In the genomic region with DNA sequence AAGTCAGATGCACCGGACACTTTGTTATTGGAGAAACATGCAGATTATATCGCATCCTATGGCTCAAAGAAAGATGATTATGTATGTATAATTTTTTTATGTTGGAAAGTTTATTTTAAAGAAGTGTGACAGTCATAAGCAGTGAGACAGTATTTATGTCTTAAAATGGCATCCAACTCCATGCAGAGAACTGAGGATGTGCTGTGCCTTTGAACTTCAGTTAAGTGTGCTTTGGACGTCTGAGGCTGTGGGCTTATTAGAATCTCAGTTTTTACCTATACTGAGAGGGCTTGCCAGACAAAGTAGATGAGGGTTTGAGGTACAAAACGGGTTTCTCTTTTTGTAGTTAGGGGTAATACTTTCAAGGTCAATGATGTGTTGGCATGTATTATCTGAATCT, we compare ENCODE assay signal across 8 cellular contexts. TPM values are rescaled to one million over a fixed set of nuclear protein-coding genes. Genes with fewer than 3 reads are reported as not detected.
A peak's percentile ranks its signal among the peaks of the same experiment; 100 is the strongest.
DNase-seq lines count a peak whose midpoint lies in the region; ATAC-seq and TF ChIP-seq lines count a peak whose summit lies in the region.

No MANE protein-coding gene starts in this region.

- 14 to 25% methylated on average over 4 of the region's 4 CpGs for WGBS in gastroesophageal sphincter (ENCODE audit: low coverage in 1 of 2), 2 donors

- no peaks in the 10 kb centered on the region for H3K9me2 ChIP-seq in HCT116 (ENCODE audit: insufficient read depth)

- peaks cover 44% of the 10 kb centered on the region for H4K20me1 ChIP-seq in HCT116 (ENCODE audit: insufficient read depth)

- DNase-seq in HCT116 (ENCODE audit: low read depth, low spot score) (no peak), cerebellar nuclear complex (lab: John Stamatoyannopoulos, UW) (no peak), mucosa of descending colon (no peak)

- TF ChIP-seq POLR2A in HCT116 (IDR thresholded peaks at IDR 0.05; ENCODE audit: borderline replicate concordance, extremely low read depth, insufficient read depth, insufficient read length) (no peak), gastroesophageal sphincter (IDR thresholded peaks at IDR 0.05) (no peak)

- CTCF ChIA-PET in HCT116 (lab: Charles Lee) = no interaction called here

- H3K27ac ChIP-seq in HCT116 (ENCODE audit: low read depth, low read length) (peak overlapping the region; percentile 97), VCaP (peak overlapping the region; percentile 85; the same call in 1 of the 2 replicates), gastroesophageal sphincter (peak overlapping the region in 2 of 4 donors; percentile 79 to 83), skeletal muscle tissue (ENCODE audit: low read depth, low read length) (peak overlapping the region; percentile 85)

- H3K79me2 ChIP-seq in HCT116 (ENCODE audit: insufficient read depth, low read length) = peaks cover 65% of the 10 kb centered on the region

- BruUV-seq in HCT116 (replicated peaks; lab: Mats Ljungman, UMichigan) = no TSS peak

- no peaks in the 10 kb centered on the region for H3K9me3 ChIP-seq in HCT116 (ENCODE audit: control insufficient read depth in 1 of 2, insufficient read depth in 1 of 2, low read depth in 1 of 2, low read length in 2 of 2)
- no peaks in the 10 kb centered on the region for H3K9me3 ChIP-seq in gastroesophageal sphincter
- no peaks in the 10 kb centered on the region for H3K9me3 ChIP-seq in skeletal muscle tissue (ENCODE audit: control insufficient read depth in 3 of 3, low read length in 3 of 3)
- H3K9me3 ChIP-seq in mucosa of descending colon = no peaks in the 10 kb centered on the region

- H3K4me3 ChIP-seq in HCT116 (replicated peaks in 1 of 2; ENCODE audit: low read depth in 1 of 2, low read length in 2 of 2) (peak overlapping the region; percentile 67 to 78), gastroesophageal sphincter (peak overlapping the region; percentile 68 to 97), skeletal muscle tissue (ENCODE audit: low read length in 3 of 3) (peak overlapping the region; percentile 88 to 100 (median 93)), mucosa of descending colon (no peak overlapping the region)

- no peaks in the 10 kb centered on the region for H3K27me3 ChIP-seq in HCT116 (ENCODE audit: insufficient read depth, low read length)
- no peaks in the 10 kb centered on the region for H3K27me3 ChIP-seq in gastroesophageal sphincter
- H3K27me3 ChIP-seq in skeletal muscle tissue (ENCODE audit: control insufficient read depth in 3 of 3, insufficient read depth in 3 of 3, low read length in 3 of 3) = no peaks in the 10 kb centered on the region

- H3K36me3 ChIP-seq in HCT116 (ENCODE audit: control insufficient read depth in 1 of 2, insufficient read depth in 2 of 2, low read length in 2 of 2) = peaks cover 37 to 60% of the 10 kb centered on the region in 2 experiments
- H3K36me3 ChIP-seq in gastroesophageal sphincter = peaks cover 4 to 28% of the 10 kb centered on the region in 2 donors
- H3K36me3 ChIP-seq in skeletal muscle tissue (ENCODE audit: control insufficient read depth in 3 of 3, insufficient read depth in 3 of 3, low read length in 3 of 3) = peaks cover 4 to 22% (median 21%) of the 10 kb centered on the region in 3 donors
- H3K36me3 ChIP-seq in mucosa of descending colon (ENCODE audit: low read depth) = peaks cover 4% of the 10 kb centered on the region

- H3K4me2 ChIP-seq in HCT116 (ENCODE audit: low read length) = peak overlapping the region; percentile 81

- peaks cover 7 to 49% of the 10 kb centered on the region in 2 experiments; a peak in 3 of 4 replicates for H3K4me1 ChIP-seq in HCT116 (ENCODE audit: control insufficient read depth in 1 of 2, insufficient read depth in 2 of 2, low read length in 2 of 2)
- H3K4me1 ChIP-seq in gastroesophageal sphincter = peaks cover 3 to 61% (median 37%) of the 10 kb centered on the region in 3 donors
- peaks cover 15 to 43% (median 36%) of the 10 kb centered on the region in 3 donors for H3K4me1 ChIP-seq in skeletal muscle tissue (ENCODE audit: control insufficient read depth in 3 of 3, insufficient read depth in 3 of 3, low read length in 3 of 3)
- peaks cover 40% of the 10 kb centered on the region for H3K4me1 ChIP-seq in mucosa of descending colon (ENCODE audit: low read depth)

- intact Hi-C loops in HCT116 (cut with micrococcal nuclease) = loop anchor here (2.0 to 5.0 kb wide), 2 partner anchors 115 to 155 kb away; no protein-coding TSS in a partner anchor
- intact Hi-C loops in mucosa of descending colon (cut with DNase I, micrococcal nuclease) = loop anchor here in 1 of 2 donors (10.0 kb wide), 1 partner anchor 63 kb away; a partner anchor contains a TSS

- POLR2A ChIA-PET in HCT116 (lab: Charles Lee) = interaction anchor here (2.0 kb wide), 1 partner anchor 23 kb away, joined by 6 read pairs; no protein-coding TSS in a partner anchor

- no peak for TF ChIP-seq CTCF in HCT116 (IDR thresholded peaks at IDR 0.05 in 2 of 3, conservative IDR thresholded peaks at IDR 0.05 in 1 of 3; ENCODE audit: borderline replicate concordance in 1 of 3, insufficient read depth in 1 of 3, low read depth in 2 of 3, low read length in 2 of 3)
- TF ChIP-seq CTCF in VCaP (conservative IDR thresholded peaks at IDR 0.05) = no peak
- TF ChIP-seq CTCF in gastroesophageal sphincter (IDR thresholded peaks at IDR 0.05) = no peak
- no peak for TF ChIP-seq CTCF in mucosa of descending colon (IDR thresholded peaks at IDR 0.05)

- no peak for ATAC-seq in HCT116
- no peak for ATAC-seq in gastroesophageal sphincter
- no peak for ATAC-seq in HG03280 (IDR thresholded peaks at IDR 0.05; ENCODE audit: unreplicated experiment)
- ATAC-seq in HG02610 (IDR thresholded peaks at IDR 0.05; ENCODE audit: unreplicated experiment) = no peak
- ATAC-seq in mucosa of descending colon = no peak

- H2AFZ ChIP-seq in HCT116 (ENCODE audit: low read depth, low read length, poor library complexity, severe bottlenecking) = no peak overlapping the region

- H3K9ac ChIP-seq in HCT116 (ENCODE audit: low read length) = peak overlapping the region; percentile 78
- peak overlapping the region; percentile 89 to 95 (median 92) for H3K9ac ChIP-seq in skeletal muscle tissue (ENCODE audit: low read depth in 1 of 3, low read length in 3 of 3)

- RAD21 ChIA-PET in HCT116 (lab: Charles Lee; ENCODE audit: low non-redundant PET in 1 of 2, low total read pairs in 2 of 2, uncharacterized antibody in 2 of 2, unreplicated experiment in 2 of 2) = no interaction called here

- no peak for TF ChIP-seq RAD21 in HCT116 (IDR thresholded peaks at IDR 0.05; ENCODE audit: low read depth)

- TF ChIP-seq EP300 in gastroesophageal sphincter (IDR thresholded peaks at IDR 0.05) = no peak

TF ChIP-seq in HCT116, 20 proteins besides CTCF, POLR2A, EP300 and RAD21:
- TF ChIP-seq SP1 (IDR thresholded peaks at IDR 0.05; ENCODE audit: low read depth) (no peak), POLR2AphosphoS5 (IDR thresholded peaks at IDR 0.05; ENCODE audit: low read depth, low read length) (no peak; the same call in 1 of the 2 replicates)

RNA-seq across cellular contexts. Expression of a gene that starts 1.5 kb away (rescaled TPM):
- total RNA-seq in HCT116 (2021; ENCODE audit: unreplicated experiment) (203 TPM), gastroesophageal sphincter (10 to 100 TPM; 25.0 to 54.9 (median 46.9) TPM), skeletal muscle tissue (75.7 TPM), mucosa of descending colon (10 to 100 TPM; 57.4 to 68.1 (median 66.8) TPM)
- 83.1 and 97.2 TPM in 2 replicates for polyA plus RNA-seq in HCT116 (2012)

RNA-seq across cellular contexts. Expression of a gene that starts 9.2 kb away (rescaled TPM):
- total RNA-seq in HCT116 (2021; ENCODE audit: unreplicated experiment) (1.7 TPM), gastroesophageal sphincter (under 1 TPM in 2 of 4 donors, not detected in 2; 0.67 to 0.93 TPM), skeletal muscle tissue (1.0 TPM), mucosa of descending colon (under 1 TPM; 0.35 to 0.66 (median 0.41) TPM)
- polyA plus RNA-seq in HCT116 (2012) = 0.12 and 0.30 TPM in 2 replicates
